In genomic region chr6:77466055-77467028, GRCh38 we compare ENCODE assay signal across 9 cellular contexts. TPM values are rescaled to one million over a fixed set of nuclear protein-coding genes. Genes with fewer than 3 reads are reported as not detected.
DNase-seq lines count a peak whose midpoint lies in the region; ATAC-seq, FAIRE-seq and TF ChIP-seq lines count a peak whose summit lies in the region.
"Had no signal": no experiment of that assay in that cellular context is flagged by ENCODE, and none has a peak within 500 bp of the region (broad histone marks: within the 10 kb centered on the region; RNA-seq: fewer than 3 reads in every experiment).

No MANE protein-coding gene starts in this region.

- intact Hi-C loops in MCF 10A (cut with micrococcal nuclease) = no loop called here

- H3K4me1 Mint-ChIP-seq in MCF 10A (ENCODE audit: insufficient read depth, unreplicated experiment) = peaks cover 8% of the 10 kb centered on the region

- H3K27me3 Mint-ChIP-seq in MCF 10A (ENCODE audit: insufficient read depth, unreplicated experiment) = no peaks in the 10 kb centered on the region

- H3K27me3 ChIP-seq in SJCRH30 = no peaks in the 10 kb centered on the region

- no TSS peak for BruUV-seq in MCF 10A (replicated peaks; lab: Mats Ljungman, UMichigan)

- POLR2A ChIA-PET in MCF 10A (lab: Yijun Ruan, JAX) = interaction anchor here (0.7 to 1.0 kb wide), 3 partner anchors 33 to 1344 kb away, joined by 3 to 4 read pairs (median 3); no protein-coding TSS in a partner anchor

- no peaks in the 10 kb centered on the region for H3K4me1 ChIP-seq in SJCRH30

- ATAC-seq in HG02852 (IDR thresholded peaks at IDR 0.05; ENCODE audit: unreplicated experiment) = peak; percentile 89

- no peaks in the 10 kb centered on the region for H3K9me3 ChIP-seq in SJCRH30 (replicated peaks)
- H3K9me3 ChIP-seq: SJSA1 had no signal

- FAIRE-seq in GM18507 (lab: Jason Lieb, UNC) = peak; percentile 67

- H3K27ac ChIP-seq in skin epidermis (peak overlapping the region in 2 of 21 experiments; percentile 9 to 24), SJCRH30 (no peak overlapping the region)
- H3K27ac ChIP-seq: SJSA1 had no signal

- H3K27ac Mint-ChIP-seq in MCF 10A (ENCODE audit: low read depth, unreplicated experiment) = peak overlapping the region; percentile 2

- peak overlapping the region; percentile 71 for H3K4me3 Mint-ChIP-seq in MCF 10A (ENCODE audit: unreplicated experiment)

- CTCF ChIA-PET in MCF 10A (lab: Yijun Ruan, JAX) = interaction anchor here (0.5 to 2.0 kb wide), 19 partner anchors 10 to 1572 kb away, joined by 3 to 10 read pairs (median 3); no protein-coding TSS in a partner anchor

- no peaks in the 10 kb centered on the region for H3K36me3 ChIP-seq in SJCRH30
- H3K36me3 ChIP-seq: SJSA1 had no signal

- TF ChIP-seq CTCF in AG10803 (conservative IDR thresholded peaks at IDR 0.05; ENCODE audit: low read length) (peak; percentile 79), MCF 10A (IDR thresholded peaks at IDR 0.05; ENCODE audit: unreplicated experiment) (peak; percentile 82)

- peak; percentile 70 for DNase-seq in AG10803 (ENCODE audit: low read depth)
- DNase-seq in GM18507 (ENCODE audit: extremely low spot score, insufficient read length, low read depth) = peak; percentile 14
- DNase-seq in NCI-H748 treated with DMSO at 0.1 percent for 48 hours (lab: John Stamatoyannopoulos, UW) = peak; percentile 63
- DNase-seq in MCF 10A (ENCODE audit: unreplicated experiment) = peak; percentile 76
- DNase-seq in iPS-NIHi7 (ENCODE audit: extremely low spot score) = peak; percentile 45
- DNase-seq in SJCRH30 = no peak

- no peaks in the 10 kb centered on the region for H3K9me3 Mint-ChIP-seq in MCF 10A (ENCODE audit: unreplicated experiment)

- H3K4me3 ChIP-seq in AG10803 (ENCODE audit: low read length) = peak overlapping the region; percentile 78
- H3K4me3 ChIP-seq in skin epidermis = peak overlapping the region; percentile 20 to 41 (median 33)
- H3K4me3 ChIP-seq in SJCRH30 = no peak overlapping the region
- H3K4me3 ChIP-seq: SJSA1 had no signal

- H3K36me3 Mint-ChIP-seq in MCF 10A (ENCODE audit: insufficient read depth, unreplicated experiment) = no peaks in the 10 kb centered on the region

RNA-seq across cellular contexts. Expression of gene HTR1B, which starts 3.1 kb away (rescaled TPM):
- not detected in 2 replicates for total RNA-seq in MCF 10A (2022)
- not detected in 2 replicates for total RNA-seq in SJCRH30 (2014; rRNA removed; shearing (Covaris generic))
- total RNA-seq: SJSA1 had no signal

Comparison
In these comparisons a context has a peak if more than half of its experiments do, and no peak if none do; other contexts are left out.
1. DNase-seq: peak in AG10803 (single experiment), GM18507 (single experiment), NCI-H748 treated with DMSO at 0.1 percent for 48 hours (single experiment), MCF 10A (single experiment) and iPS-NIHi7 (single experiment); none in SJCRH30 (0 of 2).